Comparison of ENCODE assay signal across 1 cellular context in the genomic region with DNA sequence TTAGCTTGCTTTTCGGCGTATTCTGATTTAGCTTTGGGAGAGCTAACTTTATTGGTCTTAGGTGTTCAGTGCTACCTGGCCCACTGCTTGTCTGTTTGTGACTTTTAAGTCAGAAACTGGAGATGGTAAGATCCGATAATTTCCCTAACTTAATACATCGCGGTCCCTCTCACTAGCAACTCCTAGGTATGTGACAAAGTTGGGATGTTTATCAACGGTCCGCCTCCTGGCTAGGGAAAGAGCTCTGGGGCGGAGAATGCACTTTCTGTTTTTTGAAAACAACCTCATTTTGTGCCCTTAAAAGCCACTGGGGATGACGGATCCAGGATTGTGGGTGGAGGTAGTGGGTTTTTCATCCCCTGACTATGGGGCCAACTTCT.
TF ChIP-seq lines count a peak whose summit lies in the region.

No MANE protein-coding gene starts in this region.

TF ChIP-seq in K562, 482 proteins besides CTCF, POLR2A, EP300 and RAD21:
- TF ChIP-seq, protein P1, sequence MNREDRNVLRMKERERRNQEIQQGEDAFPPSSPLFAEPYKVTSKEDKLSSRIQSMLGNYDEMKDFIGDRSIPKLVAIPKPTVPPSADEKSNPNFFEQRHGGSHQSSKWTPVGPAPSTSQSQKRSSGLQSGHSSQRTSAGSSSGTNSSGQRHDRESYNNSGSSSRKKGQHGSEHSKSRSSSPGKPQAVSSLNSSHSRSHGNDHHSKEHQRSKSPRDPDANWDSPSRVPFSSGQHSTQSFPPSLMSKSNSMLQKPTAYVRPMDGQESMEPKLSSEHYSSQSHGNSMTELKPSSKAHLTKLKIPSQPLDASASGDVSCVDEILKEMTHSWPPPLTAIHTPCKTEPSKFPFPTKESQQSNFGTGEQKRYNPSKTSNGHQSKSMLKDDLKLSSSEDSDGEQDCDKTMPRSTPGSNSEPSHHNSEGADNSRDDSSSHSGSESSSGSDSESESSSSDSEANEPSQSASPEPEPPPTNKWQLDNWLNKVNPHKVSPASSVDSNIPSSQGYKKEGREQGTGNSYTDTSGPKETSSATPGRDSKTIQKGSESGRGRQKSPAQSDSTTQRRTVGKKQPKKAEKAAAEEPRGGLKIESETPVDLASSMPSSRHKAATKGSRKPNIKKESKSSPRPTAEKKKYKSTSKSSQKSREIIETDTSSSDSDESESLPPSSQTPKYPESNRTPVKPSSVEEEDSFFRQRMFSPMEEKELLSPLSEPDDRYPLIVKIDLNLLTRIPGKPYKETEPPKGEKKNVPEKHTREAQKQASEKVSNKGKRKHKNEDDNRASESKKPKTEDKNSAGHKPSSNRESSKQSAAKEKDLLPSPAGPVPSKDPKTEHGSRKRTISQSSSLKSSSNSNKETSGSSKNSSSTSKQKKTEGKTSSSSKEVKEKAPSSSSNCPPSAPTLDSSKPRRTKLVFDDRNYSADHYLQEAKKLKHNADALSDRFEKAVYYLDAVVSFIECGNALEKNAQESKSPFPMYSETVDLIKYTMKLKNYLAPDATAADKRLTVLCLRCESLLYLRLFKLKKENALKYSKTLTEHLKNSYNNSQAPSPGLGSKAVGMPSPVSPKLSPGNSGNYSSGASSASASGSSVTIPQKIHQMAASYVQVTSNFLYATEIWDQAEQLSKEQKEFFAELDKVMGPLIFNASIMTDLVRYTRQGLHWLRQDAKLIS (CRISPR knock-in tag; IDR thresholded peaks at IDR 0.05): no peak
- no peak for TF ChIP-seq ZNF766 (CRISPR knock-in tag; conservative IDR thresholded peaks at IDR 0.05)
- TF ChIP-seq, protein P2, sequence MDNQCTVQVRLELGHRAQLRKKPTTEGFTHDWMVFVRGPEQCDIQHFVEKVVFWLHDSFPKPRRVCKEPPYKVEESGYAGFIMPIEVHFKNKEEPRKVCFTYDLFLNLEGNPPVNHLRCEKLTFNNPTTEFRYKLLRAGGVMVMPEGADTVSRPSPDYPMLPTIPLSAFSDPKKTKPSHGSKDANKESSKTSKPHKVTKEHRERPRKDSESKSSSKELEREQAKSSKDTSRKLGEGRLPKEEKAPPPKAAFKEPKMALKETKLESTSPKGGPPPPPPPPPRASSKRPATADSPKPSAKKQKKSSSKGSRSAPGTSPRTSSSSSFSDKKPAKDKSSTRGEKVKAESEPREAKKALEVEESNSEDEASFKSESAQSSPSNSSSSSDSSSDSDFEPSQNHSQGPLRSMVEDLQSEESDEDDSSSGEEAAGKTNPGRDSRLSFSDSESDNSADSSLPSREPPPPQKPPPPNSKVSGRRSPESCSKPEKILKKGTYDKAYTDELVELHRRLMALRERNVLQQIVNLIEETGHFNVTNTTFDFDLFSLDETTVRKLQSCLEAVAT (IDR thresholded peaks at IDR 0.05): peak; percentile 44 to 64; a peak in 2 of 4 replicates
- TF ChIP-seq, protein P3, sequence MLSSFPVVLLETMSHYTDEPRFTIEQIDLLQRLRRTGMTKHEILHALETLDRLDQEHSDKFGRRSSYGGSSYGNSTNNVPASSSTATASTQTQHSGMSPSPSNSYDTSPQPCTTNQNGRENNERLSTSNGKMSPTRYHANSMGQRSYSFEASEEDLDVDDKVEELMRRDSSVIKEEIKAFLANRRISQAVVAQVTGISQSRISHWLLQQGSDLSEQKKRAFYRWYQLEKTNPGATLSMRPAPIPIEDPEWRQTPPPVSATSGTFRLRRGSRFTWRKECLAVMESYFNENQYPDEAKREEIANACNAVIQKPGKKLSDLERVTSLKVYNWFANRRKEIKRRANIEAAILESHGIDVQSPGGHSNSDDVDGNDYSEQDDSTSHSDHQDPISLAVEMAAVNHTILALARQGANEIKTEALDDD (IDR thresholded peaks at IDR 0.05): 0 out of 2 replicates have a peak, but pooled peaks have one; percentile 12
- no peak for TF ChIP-seq L3MBTL2 (IDR thresholded peaks at IDR 0.05)
- TF ChIP-seq ZNF77 (CRISPR knock-in tag; IDR thresholded peaks at IDR 0.05): no peak
- TF ChIP-seq, protein P4, sequence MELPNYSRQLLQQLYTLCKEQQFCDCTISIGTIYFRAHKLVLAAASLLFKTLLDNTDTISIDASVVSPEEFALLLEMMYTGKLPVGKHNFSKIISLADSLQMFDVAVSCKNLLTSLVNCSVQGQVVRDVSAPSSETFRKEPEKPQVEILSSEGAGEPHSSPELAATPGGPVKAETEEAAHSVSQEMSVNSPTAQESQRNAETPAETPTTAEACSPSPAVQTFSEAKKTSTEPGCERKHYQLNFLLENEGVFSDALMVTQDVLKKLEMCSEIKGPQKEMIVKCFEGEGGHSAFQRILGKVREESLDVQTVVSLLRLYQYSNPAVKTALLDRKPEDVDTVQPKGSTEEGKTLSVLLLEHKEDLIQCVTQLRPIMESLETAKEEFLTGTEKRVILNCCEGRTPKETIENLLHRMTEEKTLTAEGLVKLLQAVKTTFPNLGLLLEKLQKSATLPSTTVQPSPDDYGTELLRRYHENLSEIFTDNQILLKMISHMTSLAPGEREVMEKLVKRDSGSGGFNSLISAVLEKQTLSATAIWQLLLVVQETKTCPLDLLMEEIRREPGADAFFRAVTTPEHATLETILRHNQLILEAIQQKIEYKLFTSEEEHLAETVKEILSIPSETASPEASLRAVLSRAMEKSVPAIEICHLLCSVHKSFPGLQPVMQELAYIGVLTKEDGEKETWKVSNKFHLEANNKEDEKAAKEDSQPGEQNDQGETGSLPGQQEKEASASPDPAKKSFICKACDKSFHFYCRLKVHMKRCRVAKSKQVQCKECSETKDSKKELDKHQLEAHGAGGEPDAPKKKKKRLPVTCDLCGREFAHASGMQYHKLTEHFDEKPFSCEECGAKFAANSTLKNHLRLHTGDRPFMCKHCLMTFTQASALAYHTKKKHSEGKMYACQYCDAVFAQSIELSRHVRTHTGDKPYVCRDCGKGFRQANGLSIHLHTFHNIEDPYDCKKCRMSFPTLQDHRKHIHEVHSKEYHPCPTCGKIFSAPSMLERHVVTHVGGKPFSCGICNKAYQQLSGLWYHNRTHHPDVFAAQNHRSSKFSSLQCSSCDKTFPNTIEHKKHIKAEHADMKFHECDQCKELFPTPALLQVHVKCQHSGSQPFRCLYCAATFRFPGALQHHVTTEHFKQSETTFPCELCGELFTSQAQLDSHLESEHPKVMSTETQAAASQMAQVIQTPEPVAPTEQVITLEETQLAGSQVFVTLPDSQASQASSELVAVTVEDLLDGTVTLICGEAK (IDR thresholded peaks at IDR 0.05): peak; percentile 19; the same call in 1 of the 2 replicates
- TF ChIP-seq, protein P4 (CRISPR knock-in tag; IDR thresholded peaks at IDR 0.05): no peak
- TF ChIP-seq, protein P5, sequence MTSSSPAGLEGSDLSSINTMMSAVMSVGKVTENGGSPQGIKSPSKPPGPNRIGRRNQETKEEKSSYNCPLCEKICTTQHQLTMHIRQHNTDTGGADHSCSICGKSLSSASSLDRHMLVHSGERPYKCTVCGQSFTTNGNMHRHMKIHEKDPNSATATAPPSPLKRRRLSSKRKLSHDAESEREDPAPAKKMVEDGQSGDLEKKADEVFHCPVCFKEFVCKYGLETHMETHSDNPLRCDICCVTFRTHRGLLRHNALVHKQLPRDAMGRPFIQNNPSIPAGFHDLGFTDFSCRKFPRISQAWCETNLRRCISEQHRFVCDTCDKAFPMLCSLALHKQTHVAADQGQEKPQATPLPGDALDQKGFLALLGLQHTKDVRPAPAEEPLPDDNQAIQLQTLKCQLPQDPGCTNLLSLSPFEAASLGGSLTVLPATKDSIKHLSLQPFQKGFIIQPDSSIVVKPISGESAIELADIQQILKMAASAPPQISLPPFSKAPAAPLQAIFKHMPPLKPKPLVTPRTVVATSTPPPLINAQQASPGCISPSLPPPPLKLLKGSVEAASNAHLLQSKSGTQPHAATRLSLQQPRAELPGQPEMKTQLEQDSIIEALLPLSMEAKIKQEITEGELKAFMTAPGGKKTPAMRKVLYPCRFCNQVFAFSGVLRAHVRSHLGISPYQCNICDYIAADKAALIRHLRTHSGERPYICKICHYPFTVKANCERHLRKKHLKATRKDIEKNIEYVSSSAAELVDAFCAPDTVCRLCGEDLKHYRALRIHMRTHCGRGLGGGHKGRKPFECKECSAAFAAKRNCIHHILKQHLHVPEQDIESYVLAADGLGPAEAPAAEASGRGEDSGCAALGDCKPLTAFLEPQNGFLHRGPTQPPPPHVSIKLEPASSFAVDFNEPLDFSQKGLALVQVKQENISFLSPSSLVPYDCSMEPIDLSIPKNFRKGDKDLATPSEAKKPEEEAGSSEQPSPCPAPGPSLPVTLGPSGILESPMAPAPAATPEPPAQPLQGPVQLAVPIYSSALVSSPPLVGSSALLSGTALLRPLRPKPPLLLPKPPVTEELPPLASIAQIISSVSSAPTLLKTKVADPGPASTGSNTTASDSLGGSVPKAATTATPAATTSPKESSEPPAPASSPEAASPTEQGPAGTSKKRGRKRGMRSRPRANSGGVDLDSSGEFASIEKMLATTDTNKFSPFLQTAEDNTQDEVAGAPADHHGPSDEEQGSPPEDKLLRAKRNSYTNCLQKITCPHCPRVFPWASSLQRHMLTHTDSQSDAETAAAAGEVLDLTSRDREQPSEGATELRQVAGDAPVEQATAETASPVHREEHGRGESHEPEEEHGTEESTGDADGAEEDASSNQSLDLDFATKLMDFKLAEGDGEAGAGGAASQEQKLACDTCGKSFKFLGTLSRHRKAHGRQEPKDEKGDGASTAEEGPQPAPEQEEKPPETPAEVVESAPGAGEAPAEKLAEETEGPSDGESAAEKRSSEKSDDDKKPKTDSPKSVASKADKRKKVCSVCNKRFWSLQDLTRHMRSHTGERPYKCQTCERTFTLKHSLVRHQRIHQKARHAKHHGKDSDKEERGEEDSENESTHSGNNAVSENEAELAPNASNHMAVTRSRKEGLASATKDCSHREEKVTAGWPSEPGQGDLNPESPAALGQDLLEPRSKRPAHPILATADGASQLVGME (CRISPR knock-in tag; IDR thresholded peaks at IDR 0.05): no peak
- TF ChIP-seq CHD1 (IDR thresholded peaks at IDR 0.05; ENCODE audit: low read length): peak; percentile 0
- no peak for TF ChIP-seq HIVEP1 (CRISPR knock-in tag; IDR thresholded peaks at IDR 0.05)
- no peak for TF ChIP-seq MEF2A (IDR thresholded peaks at IDR 0.05; ENCODE audit: control insufficient read depth, low read depth, low read length)
- TF ChIP-seq OTX1 (CRISPR knock-in tag; IDR thresholded peaks at IDR 0.05): no peak
- TF ChIP-seq ZNF408 (CRISPR knock-in tag; IDR thresholded peaks at IDR 0.05; ENCODE audit: low read depth): no peak
